In the genomic region with DNA sequence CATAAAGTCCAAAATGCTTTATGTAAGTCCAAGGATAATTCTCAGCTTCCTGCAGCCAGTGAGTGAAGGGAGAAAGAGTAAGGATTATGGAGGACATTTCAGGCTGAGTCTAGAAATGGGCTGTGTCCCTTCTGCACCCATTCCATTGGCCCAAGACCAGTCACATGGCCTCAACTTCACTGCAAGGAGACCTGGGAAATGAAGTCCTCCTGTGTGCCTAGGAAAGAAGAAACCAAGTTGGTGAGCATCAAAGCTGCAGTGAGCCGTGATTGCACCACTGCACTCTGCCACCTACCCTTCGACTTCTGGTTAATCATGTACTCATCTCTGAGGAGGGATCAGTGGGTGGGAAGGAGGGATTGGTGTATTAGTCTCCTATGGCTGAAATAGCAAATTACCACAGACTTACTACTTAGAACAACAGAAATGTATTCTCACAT, we compare ENCODE assay signal across 8 cellular contexts. TPM values are rescaled to one million over a fixed set of nuclear protein-coding genes. Genes with fewer than 3 reads are reported as not detected.
A peak's percentile ranks its signal among the peaks of the same experiment; 100 is the strongest.
DNase-seq lines count a peak whose midpoint lies in the region; ATAC-seq, FAIRE-seq and TF ChIP-seq lines count a peak whose summit lies in the region.

No MANE protein-coding gene starts in this region.

- TF ChIP-seq POLR2A in adrenal gland (IDR thresholded peaks at IDR 0.05), result no peak

- no peaks in the 10 kb centered on the region for H3K4me1 ChIP-seq in adrenal gland (replicated peaks in 1 of 2)

- FAIRE-seq in HTR-8/SVneo (lab: Jason Lieb, UNC), result no peak

- H3K27me3 ChIP-seq in adrenal gland, result no peaks in the 10 kb centered on the region

- H3K4me3 ChIP-seq in adrenal gland, result no peak overlapping the region

- peak; percentile 40 for ATAC-seq in GM18907 (IDR thresholded peaks at IDR 0.05; ENCODE audit: unreplicated experiment)
- ATAC-seq in HG03469 (IDR thresholded peaks at IDR 0.05; ENCODE audit: unreplicated experiment), result no peak

- TF ChIP-seq CTCF in adrenal gland (IDR thresholded peaks at IDR 0.05), result no peak

- WGBS in adrenal gland, 4 donors, result 53 to 85% (median 68%) methylated on average over 2 of the region's 2 CpGs

- no peaks in the 10 kb centered on the region for H3K9me3 ChIP-seq in adrenal gland (replicated peaks in 1 of 3)

- no peaks in the 10 kb centered on the region for H3K36me3 ChIP-seq in adrenal gland (replicated peaks in 1 of 2)

- peak; percentile 72 for DNase-seq in AG08396 (ENCODE audit: low spot score)
- peak; percentile 38 for DNase-seq in HTR-8/SVneo (ENCODE audit: insufficient read length, low spot score)
- DNase-seq in SKM-1 treated with dmso at 0.1 percent for 144 hours (lab: John Stamatoyannopoulos, UW; ENCODE audit: unreplicated experiment), result peak; percentile 25
- DNase-seq in adrenal gland, result peak in 4 of 7 donors; percentile 42 to 63 (median 49)
- peak; percentile 71 for DNase-seq in iPS-NIHi11 (ENCODE audit: low spot score)
- DNase-seq in stimulated activated CD8-positive, alpha-beta memory T cell treated with anti-CD3 and anti-CD28 coated beads, Interleukin-4, amount 100 ng/mL, for 48 hours, result peak; percentile 69

- H3K27ac ChIP-seq in adrenal gland, result no peak overlapping the region

- intact Hi-C loops in adrenal gland (cut with DNase I), result no loop called here

RNA-seq across cellular contexts. Expression of a gene that starts 3.6 kb away (rescaled TPM):
- total RNA-seq in adrenal gland, result 10 to 100 TPM; 10.4 to 26.1 (median 19.0) TPM
- 10 to 100 TPM in 1 of 3 donors, 1 to 10 TPM in 2; 5.4 to 27.1 (median 8.9) TPM for polyA plus RNA-seq in adrenal gland

RNA-seq across cellular contexts. Expression of a gene that starts 6.6 kb away (rescaled TPM):
- total RNA-seq in adrenal gland, result 1 to 10 TPM in 3 of 8 donors, under 1 TPM in 4, not detected in 1; 0.25 to 1.7 (median 0.72) TPM
- polyA plus RNA-seq in adrenal gland, result 1 to 10 TPM; 1.1 to 3.5 (median 2.6) TPM

RNA-seq across cellular contexts. Expression of a gene that starts 30.6 kb away (rescaled TPM):
- total RNA-seq in adrenal gland, result 10 to 100 TPM; 17.3 to 42.8 (median 27.4) TPM
- 10 to 100 TPM; 11.3 to 31.1 (median 28.7) TPM for polyA plus RNA-seq in adrenal gland

RNA-seq across cellular contexts. Expression of a gene that starts 32.0 kb away (rescaled TPM):
- under 1 TPM in 3 of 8 donors, not detected in 5; 0.28 to 0.50 (median 0.42) TPM for total RNA-seq in adrenal gland
- polyA plus RNA-seq in adrenal gland, result under 1 TPM in 2 of 3 donors, not detected in 1; 0.44 to 0.56 TPM

RNA-seq across cellular contexts. Expression of a gene that starts 56.4 kb away (rescaled TPM):
- under 1 TPM in 2 of 8 donors, not detected in 6; 0.74 to 0.97 TPM for total RNA-seq in adrenal gland
- not detected for polyA plus RNA-seq in adrenal gland
